Comparison of ENCODE assay signal across 1 cellular context in the genomic region with DNA sequence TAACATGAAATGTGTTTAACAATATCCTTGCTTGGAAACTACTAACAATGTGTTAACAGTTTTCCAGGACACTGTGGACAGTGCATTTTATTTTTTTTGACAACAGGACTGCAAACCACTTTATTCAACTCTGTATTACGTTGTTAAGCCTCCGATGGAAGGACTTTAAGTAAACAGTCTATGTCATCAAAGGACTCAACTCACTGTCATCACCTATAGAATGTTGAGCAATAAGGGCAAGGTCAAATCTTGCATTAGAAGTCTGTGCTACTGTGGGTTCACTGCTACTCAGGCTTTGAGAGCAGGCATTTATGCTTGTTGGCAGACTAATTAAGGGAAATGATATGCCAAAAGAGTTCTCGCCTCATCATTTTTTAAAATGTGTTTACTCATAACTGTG.
TF ChIP-seq lines count a peak whose summit lies in the region.

No MANE protein-coding gene starts in this region.

TF ChIP-seq in HepG2, 621 proteins besides CTCF, POLR2A, EP300 and RAD21 (continued from another document and continues in another):
- TF ChIP-seq, protein P1, sequence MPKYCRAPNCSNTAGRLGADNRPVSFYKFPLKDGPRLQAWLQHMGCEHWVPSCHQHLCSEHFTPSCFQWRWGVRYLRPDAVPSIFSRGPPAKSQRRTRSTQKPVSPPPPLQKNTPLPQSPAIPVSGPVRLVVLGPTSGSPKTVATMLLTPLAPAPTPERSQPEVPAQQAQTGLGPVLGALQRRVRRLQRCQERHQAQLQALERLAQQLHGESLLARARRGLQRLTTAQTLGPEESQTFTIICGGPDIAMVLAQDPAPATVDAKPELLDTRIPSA (CRISPR knock-in tag; IDR thresholded peaks at IDR 0.05; ENCODE audit: borderline replicate concordance) = no peak
- TF ChIP-seq KDM6A (CRISPR knock-in tag; IDR thresholded peaks at IDR 0.05; ENCODE audit: low read depth) (no peak), KDM4B (CRISPR knock-in tag; IDR thresholded peaks at IDR 0.05) (no peak), NFIC (IDR thresholded peaks at IDR 0.05; ENCODE audit: low read length) (no peak), ESRRA (CRISPR knock-in tag; IDR thresholded peaks at IDR 0.05; ENCODE audit: low read depth) (no peak), ZBTB42 (CRISPR knock-in tag; IDR thresholded peaks at IDR 0.05) (no peak), ZSCAN21 (CRISPR knock-in tag; IDR thresholded peaks at IDR 0.05; ENCODE audit: borderline replicate concordance) (no peak), CCDC6 (CRISPR knock-in tag; IDR thresholded peaks at IDR 0.05) (no peak), STAT5B (CRISPR knock-in tag; IDR thresholded peaks at IDR 0.05) (no peak), ZBTB3 (CRISPR knock-in tag; IDR thresholded peaks at IDR 0.05; ENCODE audit: borderline replicate concordance, low read depth) (no peak), NFKBIZ (CRISPR knock-in tag; IDR thresholded peaks at IDR 0.05) (no peak), ZNF567 (CRISPR knock-in tag; IDR thresholded peaks at IDR 0.05; ENCODE audit: borderline replicate concordance) (no peak), RFXAP (CRISPR knock-in tag; IDR thresholded peaks at IDR 0.05; ENCODE audit: borderline replicate concordance) (no peak), ETV6 (CRISPR knock-in tag; conservative IDR thresholded peaks at IDR 0.05) (no peak), ZNF652 (CRISPR knock-in tag; IDR thresholded peaks at IDR 0.05; ENCODE audit: borderline replicate concordance, low read depth) (no peak), PHB2 (IDR thresholded peaks at IDR 0.05; ENCODE audit: partially characterized antibody) (no peak), SRSF4 (IDR thresholded peaks at IDR 0.05; ENCODE audit: low read depth, low read length, poor library complexity, severe bottlenecking) (no peak), ATF1 (CRISPR knock-in tag; IDR thresholded peaks at IDR 0.05) (peak; percentile 71; the same call in 1 of the 2 replicates), GLI4 (CRISPR knock-in tag; IDR thresholded peaks at IDR 0.05; ENCODE audit: borderline replicate concordance) (no peak), GTF3A (CRISPR knock-in tag; conservative IDR thresholded peaks at IDR 0.05) (no peak), SNAI1 (CRISPR knock-in tag; IDR thresholded peaks at IDR 0.05; ENCODE audit: borderline replicate concordance) (no peak), ZNF282 (IDR thresholded peaks at IDR 0.05; ENCODE audit: partially characterized antibody) (no peak), FOXA3 (CRISPR knock-in tag; IDR thresholded peaks at IDR 0.05) (peak; percentile 75), CBX5 (CRISPR knock-in tag; IDR thresholded peaks at IDR 0.05; ENCODE audit: borderline replicate concordance) (no peak), MYNN (CRISPR knock-in tag; IDR thresholded peaks at IDR 0.05; ENCODE audit: low read depth) (no peak)
- TF ChIP-seq, protein P2, sequence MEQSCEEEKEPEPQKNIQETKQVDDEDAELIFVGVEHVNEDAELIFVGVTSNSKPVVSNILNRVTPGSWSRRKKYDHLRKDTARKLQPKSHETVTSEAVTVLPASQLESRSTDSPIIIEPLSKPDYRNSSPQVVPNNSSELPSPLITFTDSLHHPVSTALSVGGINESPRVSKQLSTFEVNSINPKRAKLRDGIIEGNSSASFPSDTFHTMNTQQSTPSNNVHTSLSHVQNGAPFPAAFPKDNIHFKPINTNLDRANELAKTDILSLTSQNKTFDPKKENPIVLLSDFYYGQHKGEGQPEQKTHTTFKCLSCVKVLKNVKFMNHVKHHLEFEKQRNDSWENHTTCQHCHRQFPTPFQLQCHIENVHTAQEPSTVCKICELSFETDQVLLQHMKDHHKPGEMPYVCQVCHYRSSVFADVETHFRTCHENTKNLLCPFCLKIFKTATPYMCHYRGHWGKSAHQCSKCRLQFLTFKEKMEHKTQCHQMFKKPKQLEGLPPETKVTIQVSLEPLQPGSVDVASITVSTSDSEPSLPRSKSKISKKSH (CRISPR knock-in tag; IDR thresholded peaks at IDR 0.05; ENCODE audit: borderline replicate concordance) = no peak
- TF ChIP-seq, protein P3, sequence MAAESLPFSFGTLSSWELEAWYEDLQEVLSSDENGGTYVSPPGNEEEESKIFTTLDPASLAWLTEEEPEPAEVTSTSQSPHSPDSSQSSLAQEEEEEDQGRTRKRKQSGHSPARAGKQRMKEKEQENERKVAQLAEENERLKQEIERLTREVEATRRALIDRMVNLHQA (CRISPR knock-in tag; IDR thresholded peaks at IDR 0.05) = no peak
- TF ChIP-seq, protein P4, sequence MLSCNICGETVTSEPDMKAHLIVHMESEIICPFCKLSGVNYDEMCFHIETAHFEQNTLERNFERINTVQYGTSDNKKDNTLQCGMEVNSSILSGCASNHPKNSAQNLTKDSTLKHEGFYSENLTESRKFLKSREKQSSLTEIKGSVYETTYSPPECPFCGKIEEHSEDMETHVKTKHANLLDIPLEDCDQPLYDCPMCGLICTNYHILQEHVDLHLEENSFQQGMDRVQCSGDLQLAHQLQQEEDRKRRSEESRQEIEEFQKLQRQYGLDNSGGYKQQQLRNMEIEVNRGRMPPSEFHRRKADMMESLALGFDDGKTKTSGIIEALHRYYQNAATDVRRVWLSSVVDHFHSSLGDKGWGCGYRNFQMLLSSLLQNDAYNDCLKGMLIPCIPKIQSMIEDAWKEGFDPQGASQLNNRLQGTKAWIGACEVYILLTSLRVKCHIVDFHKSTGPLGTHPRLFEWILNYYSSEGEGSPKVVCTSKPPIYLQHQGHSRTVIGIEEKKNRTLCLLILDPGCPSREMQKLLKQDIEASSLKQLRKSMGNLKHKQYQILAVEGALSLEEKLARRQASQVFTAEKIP (CRISPR knock-in tag; IDR thresholded peaks at IDR 0.05; ENCODE audit: borderline replicate concordance) = no peak
- TF ChIP-seq, protein P5, sequence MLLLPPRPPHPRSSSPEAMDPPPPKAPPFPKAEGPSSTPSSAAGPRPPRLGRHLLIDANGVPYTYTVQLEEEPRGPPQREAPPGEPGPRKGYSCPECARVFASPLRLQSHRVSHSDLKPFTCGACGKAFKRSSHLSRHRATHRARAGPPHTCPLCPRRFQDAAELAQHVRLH (CRISPR knock-in tag; IDR thresholded peaks at IDR 0.05; ENCODE audit: borderline replicate concordance, low read depth) = no peak
- TF ChIP-seq, protein P6, sequence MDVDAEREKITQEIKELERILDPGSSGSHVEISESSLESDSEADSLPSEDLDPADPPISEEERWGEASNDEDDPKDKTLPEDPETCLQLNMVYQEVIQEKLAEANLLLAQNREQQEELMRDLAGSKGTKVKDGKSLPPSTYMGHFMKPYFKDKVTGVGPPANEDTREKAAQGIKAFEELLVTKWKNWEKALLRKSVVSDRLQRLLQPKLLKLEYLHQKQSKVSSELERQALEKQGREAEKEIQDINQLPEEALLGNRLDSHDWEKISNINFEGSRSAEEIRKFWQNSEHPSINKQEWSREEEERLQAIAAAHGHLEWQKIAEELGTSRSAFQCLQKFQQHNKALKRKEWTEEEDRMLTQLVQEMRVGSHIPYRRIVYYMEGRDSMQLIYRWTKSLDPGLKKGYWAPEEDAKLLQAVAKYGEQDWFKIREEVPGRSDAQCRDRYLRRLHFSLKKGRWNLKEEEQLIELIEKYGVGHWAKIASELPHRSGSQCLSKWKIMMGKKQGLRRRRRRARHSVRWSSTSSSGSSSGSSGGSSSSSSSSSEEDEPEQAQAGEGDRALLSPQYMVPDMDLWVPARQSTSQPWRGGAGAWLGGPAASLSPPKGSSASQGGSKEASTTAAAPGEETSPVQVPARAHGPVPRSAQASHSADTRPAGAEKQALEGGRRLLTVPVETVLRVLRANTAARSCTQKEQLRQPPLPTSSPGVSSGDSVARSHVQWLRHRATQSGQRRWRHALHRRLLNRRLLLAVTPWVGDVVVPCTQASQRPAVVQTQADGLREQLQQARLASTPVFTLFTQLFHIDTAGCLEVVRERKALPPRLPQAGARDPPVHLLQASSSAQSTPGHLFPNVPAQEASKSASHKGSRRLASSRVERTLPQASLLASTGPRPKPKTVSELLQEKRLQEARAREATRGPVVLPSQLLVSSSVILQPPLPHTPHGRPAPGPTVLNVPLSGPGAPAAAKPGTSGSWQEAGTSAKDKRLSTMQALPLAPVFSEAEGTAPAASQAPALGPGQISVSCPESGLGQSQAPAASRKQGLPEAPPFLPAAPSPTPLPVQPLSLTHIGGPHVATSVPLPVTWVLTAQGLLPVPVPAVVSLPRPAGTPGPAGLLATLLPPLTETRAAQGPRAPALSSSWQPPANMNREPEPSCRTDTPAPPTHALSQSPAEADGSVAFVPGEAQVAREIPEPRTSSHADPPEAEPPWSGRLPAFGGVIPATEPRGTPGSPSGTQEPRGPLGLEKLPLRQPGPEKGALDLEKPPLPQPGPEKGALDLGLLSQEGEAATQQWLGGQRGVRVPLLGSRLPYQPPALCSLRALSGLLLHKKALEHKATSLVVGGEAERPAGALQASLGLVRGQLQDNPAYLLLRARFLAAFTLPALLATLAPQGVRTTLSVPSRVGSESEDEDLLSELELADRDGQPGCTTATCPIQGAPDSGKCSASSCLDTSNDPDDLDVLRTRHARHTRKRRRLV (CRISPR knock-in tag; IDR thresholded peaks at IDR 0.05) = no peak
- TF ChIP-seq, protein P7, sequence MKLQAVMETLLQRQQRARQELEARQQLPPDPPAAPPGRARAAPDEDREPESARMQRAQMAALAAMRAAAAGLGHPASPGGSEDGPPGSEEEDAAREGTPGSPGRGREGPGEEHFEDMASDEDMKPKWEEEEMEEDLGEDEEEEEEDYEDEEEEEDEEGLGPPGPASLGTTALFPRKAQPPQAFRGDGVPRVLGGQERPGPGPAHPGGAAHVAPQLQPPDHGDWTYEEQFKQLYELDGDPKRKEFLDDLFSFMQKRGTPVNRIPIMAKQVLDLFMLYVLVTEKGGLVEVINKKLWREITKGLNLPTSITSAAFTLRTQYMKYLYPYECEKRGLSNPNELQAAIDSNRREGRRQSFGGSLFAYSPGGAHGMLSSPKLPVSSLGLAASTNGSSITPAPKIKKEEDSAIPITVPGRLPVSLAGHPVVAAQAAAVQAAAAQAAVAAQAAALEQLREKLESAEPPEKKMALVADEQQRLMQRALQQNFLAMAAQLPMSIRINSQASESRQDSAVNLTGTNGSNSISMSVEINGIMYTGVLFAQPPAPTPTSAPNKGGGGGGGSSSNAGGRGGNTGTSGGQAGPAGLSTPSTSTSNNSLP (IDR thresholded peaks at IDR 0.05; ENCODE audit: low read depth, low read length) = 0 out of 2 replicates have a peak, but pooled peaks have one; percentile 41
- TF ChIP-seq, protein P8, sequence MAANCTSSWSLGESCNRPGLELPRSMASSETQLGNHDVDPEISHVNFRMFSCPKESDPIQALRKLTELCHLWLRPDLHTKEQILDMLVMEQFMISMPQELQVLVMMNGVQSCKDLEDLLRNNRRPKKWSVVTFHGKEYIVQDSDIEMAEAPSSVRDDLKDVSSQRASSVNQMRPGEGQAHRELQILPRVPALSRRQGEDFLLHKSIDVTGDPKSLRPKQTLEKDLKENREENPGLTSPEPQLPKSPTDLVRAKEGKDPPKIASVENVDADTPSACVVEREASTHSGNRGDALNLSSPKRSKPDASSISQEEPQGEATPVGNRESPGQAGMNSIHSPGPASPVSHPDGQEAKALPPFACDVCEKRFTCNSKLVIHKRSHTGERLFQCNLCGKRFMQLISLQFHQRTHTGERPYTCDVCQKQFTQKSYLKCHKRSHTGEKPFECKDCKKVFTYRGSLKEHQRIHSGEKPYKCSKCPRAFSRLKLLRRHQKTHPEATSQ (CRISPR knock-in tag; IDR thresholded peaks at IDR 0.05; ENCODE audit: borderline replicate concordance) = no peak
- TF ChIP-seq, protein P9, sequence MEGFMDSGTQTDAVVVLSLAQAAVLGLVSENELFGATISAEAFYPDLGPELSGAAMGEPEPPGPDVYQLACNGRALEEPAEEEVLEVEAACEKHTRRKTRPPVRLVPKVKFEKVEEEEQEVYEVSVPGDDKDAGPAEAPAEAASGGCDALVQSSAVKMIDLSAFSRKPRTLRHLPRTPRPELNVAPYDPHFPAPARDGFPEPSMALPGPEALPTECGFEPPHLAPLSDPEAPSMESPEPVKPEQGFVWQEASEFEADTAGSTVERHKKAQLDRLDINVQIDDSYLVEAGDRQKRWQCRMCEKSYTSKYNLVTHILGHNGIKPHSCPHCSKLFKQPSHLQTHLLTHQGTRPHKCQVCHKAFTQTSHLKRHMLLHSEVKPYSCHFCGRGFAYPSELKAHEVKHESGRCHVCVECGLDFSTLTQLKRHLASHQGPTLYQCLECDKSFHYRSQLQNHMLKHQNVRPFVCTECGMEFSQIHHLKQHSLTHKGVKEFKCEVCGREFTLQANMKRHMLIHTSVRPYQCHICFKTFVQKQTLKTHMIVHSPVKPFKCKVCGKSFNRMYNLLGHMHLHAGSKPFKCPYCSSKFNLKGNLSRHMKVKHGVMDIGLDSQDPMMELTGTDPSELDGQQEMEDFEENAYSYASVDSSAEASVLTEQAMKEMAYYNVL (CRISPR knock-in tag; IDR thresholded peaks at IDR 0.05; ENCODE audit: borderline replicate concordance) = no peak
- TF ChIP-seq, protein P10, sequence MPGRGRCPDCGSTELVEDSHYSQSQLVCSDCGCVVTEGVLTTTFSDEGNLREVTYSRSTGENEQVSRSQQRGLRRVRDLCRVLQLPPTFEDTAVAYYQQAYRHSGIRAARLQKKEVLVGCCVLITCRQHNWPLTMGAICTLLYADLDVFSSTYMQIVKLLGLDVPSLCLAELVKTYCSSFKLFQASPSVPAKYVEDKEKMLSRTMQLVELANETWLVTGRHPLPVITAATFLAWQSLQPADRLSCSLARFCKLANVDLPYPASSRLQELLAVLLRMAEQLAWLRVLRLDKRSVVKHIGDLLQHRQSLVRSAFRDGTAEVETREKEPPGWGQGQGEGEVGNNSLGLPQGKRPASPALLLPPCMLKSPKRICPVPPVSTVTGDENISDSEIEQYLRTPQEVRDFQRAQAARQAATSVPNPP (CRISPR knock-in tag; IDR thresholded peaks at IDR 0.05) = no peak
- TF ChIP-seq, protein P11, sequence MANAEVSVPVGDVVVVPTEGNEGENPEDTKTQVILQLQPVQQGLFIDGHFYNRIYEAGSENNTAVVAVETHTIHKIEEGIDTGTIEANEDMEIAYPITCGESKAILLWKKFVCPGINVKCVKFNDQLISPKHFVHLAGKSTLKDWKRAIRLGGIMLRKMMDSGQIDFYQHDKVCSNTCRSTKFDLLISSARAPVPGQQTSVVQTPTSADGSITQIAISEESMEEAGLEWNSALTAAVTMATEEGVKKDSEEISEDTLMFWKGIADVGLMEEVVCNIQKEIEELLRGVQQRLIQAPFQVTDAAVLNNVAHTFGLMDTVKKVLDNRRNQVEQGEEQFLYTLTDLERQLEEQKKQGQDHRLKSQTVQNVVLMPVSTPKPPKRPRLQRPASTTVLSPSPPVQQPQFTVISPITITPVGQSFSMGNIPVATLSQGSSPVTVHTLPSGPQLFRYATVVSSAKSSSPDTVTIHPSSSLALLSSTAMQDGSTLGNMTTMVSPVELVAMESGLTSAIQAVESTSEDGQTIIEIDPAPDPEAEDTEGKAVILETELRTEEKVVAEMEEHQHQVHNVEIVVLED (CRISPR knock-in tag; IDR thresholded peaks at IDR 0.05; ENCODE audit: borderline replicate concordance) = no peak
